Comparison of ENCODE assay signal across 26 cellular contexts in the genomic region with DNA sequence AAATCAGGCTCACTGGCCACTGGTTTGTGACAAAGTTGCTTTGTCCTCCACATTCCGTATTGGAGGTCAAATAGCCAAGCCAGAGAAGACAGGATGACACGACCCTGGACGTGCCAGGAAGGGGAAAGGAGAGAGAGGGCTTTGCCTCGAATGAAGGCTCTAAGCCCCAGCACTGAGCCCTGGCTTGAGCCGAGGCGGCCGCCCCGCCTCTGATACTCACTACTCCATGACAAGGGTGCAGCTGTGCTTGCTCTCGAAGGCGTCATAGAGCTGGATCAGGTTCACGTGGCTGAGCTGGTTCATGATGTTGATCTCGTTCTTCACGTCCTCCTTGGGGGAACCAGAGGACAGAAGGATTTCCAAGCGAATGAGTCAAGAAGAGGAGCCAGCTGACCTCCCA. TPM values are rescaled to one million over a fixed set of nuclear protein-coding genes. Genes with fewer than 3 reads are reported as not detected.
"Had no signal": no experiment of that assay in that cellular context is flagged by ENCODE, and none has a peak within 500 bp of the region (broad histone marks: within the 10 kb centered on the region; RNA-seq: fewer than 3 reads in every experiment).

No MANE protein-coding gene starts in this region.

- DNase-seq: activated B cell treated with CpG ODN at 0.5 μM for 24 hours; activated CD4-positive, alpha-beta memory T cell treated with anti-CD3 and anti-CD28 coated beads for 36 hours; activated CD4-positive, alpha-beta T cell treated with anti-CD3 and anti-CD28 coated beads for 48 hours; activated gamma-delta T cell treated with Interleukin-2 at 50 U/mL for 16 hours; activated T-cell treated with anti-CD3 and anti-CD28 coated beads for 4 hours; anterior cingulate cortex; body of pancreas; caudate nucleus; dermis blood vessel endothelial cell; effector CD8-positive, alpha-beta T cell; erythroblast; foreskin keratinocyte; hippocampal formation; naive thymus-derived CD4-positive, alpha-beta T cell; occipital lobe; retina; stimulated activated CD4-positive, alpha-beta T cell treated with anti-CD3 and anti-CD28 coated beads, Interleukin-12 subunit alpha, Interleukin-12 subunit beta, amount 100 ng/mL, for 4 hours; substantia nigra; T-helper 1 cell; T-helper 9 cell; transverse colon had no signal

- H3K27ac Mint-ChIP-seq: activated B cell treated with CpG ODN at 0.5 μM for 24 hours; activated CD4-positive, alpha-beta memory T cell treated with anti-CD3 and anti-CD28 coated beads for 36 hours; activated naive CD4-positive, alpha-beta T cell treated with anti-CD3 and anti-CD28 coated beads, Interleukin-2, amount 50 U/mL, for 24 hours; naive thymus-derived CD4-positive, alpha-beta T cell; stimulated activated naive CD8-positive, alpha-beta T cell treated with anti-CD3 and anti-CD28 coated beads, Interleukin-15, Interleukin-2, amounts not matched to agents 100 ng/mL and 50 ng/mL, for 24 hours had no signal

- ATAC-seq: body of pancreas; foreskin keratinocyte; naive thymus-derived CD4-positive, alpha-beta T cell had no signal

- H3K4me1 ChIP-seq: body of pancreas, foreskin keratinocyte, transverse colon had no signal

- H3K27ac ChIP-seq: body of pancreas, foreskin keratinocyte, SJSA1, transverse colon had no signal

- H3K4me1 Mint-ChIP-seq: activated B cell treated with CpG ODN at 0.5 μM for 24 hours; activated naive CD4-positive, alpha-beta T cell treated with anti-CD3 and anti-CD28 coated beads, Interleukin-2, amount 50 U/mL, for 24 hours; neural crest cell had no signal

- H3K9me3 ChIP-seq: body of pancreas, SJSA1, transverse colon had no signal

- H3K36me3 Mint-ChIP-seq: activated CD4-positive, alpha-beta memory T cell treated with anti-CD3 and anti-CD28 coated beads for 36 hours; naive thymus-derived CD4-positive, alpha-beta T cell had no signal

- H3K9me3 Mint-ChIP-seq: activated naive CD4-positive, alpha-beta T cell treated with anti-CD3 and anti-CD28 coated beads, Interleukin-2, amount 50 U/mL, for 24 hours had no signal

- H3K4me3 ChIP-seq: body of pancreas, lung, SJSA1, transverse colon had no signal

- H3K27me3 Mint-ChIP-seq: activated B cell treated with CpG ODN at 0.5 μM for 24 hours; activated naive CD4-positive, alpha-beta T cell treated with anti-CD3 and anti-CD28 coated beads, Interleukin-2, amount 50 U/mL, for 24 hours; naive thymus-derived CD4-positive, alpha-beta T cell had no signal

- H3K4me3 Mint-ChIP-seq: activated B cell treated with CpG ODN at 0.5 μM for 24 hours; activated CD4-positive, alpha-beta memory T cell treated with anti-CD3 and anti-CD28 coated beads for 36 hours; activated naive CD4-positive, alpha-beta T cell treated with anti-CD3 and anti-CD28 coated beads, Interleukin-2, amount 50 U/mL, for 24 hours; naive thymus-derived CD4-positive, alpha-beta T cell; neural crest cell; stimulated activated naive CD8-positive, alpha-beta T cell treated with anti-CD3 and anti-CD28 coated beads, Interleukin-15, Interleukin-2, amounts not matched to agents 100 ng/mL and 50 ng/mL, for 24 hours had no signal

- H3K27me3 ChIP-seq: body of pancreas, foreskin keratinocyte, SJSA1, transverse colon had no signal

- H3K36me3 ChIP-seq: SJSA1, transverse colon had no signal

RNA-seq across cellular contexts. Expression of gene MYLK3, which starts 19.3 kb away (rescaled TPM):
- total RNA-seq: transverse colon had no signal
- polyA plus RNA-seq: foreskin keratinocyte; naive thymus-derived CD4-positive, alpha-beta T cell had no signal
